30 cellular contexts compared by ENCODE assay signal in the genomic region with DNA sequence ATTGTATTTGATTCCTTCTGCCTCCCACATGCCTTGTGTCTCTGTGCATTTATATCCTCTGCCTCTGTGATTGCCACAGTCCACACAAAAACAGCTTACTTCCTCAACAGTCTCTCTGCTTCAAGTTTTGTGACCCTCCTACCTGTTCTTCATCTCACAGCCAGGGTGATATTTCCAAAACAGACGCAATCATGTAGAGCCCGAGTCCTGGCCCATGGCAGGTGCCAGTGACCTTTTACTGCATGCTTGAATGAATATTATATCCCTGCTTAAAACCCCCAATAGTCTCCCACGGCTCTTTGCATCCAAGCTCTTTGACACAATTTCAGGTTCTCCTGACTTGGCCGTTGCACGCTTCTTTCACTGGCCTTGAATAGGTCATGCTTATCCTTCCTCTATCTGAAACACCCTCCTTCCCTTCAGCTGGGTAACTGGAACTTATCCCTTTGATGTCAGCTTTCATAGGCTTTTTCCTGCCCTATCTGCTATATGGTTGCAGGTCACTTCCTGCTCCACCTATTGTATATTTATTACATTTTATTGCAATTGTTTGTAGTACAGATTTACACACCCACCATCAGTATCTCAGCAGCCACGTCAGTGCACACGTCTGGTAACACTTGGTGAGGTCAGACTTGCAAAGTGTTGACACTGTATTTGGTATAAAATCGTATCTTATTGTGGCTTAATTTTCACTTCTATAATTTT. TPM values are rescaled to one million over a fixed set of nuclear protein-coding genes. Genes with fewer than 3 reads are reported as not detected.
"Had no signal": no experiment of that assay in that cellular context is flagged by ENCODE, and none has a peak within 500 bp of the region (broad histone marks: within the 10 kb centered on the region; RNA-seq: fewer than 3 reads in every experiment).

No MANE protein-coding gene starts in this region.

- H3K36me3 ChIP-seq: adrenal gland, cardiac muscle cell, tibial nerve, uterus had no signal

- ATAC-seq: activated T-cell treated with anti-CD3 and anti-CD28 coated beads, Interleukin-2, amount 50 U/mL, for 72 hours; body of pancreas; effector memory CD8-positive, alpha-beta T cell; left cardiac atrium; naive thymus-derived CD8-positive, alpha-beta T cell; right cardiac atrium had no signal

- H3K27ac ChIP-seq: adrenal gland, body of pancreas, cardiac muscle cell, tibial nerve, uterus had no signal

- H3K4me3 ChIP-seq: adrenal gland, body of pancreas, cardiac muscle cell, tibial nerve, uterus had no signal

- H3K4me1 ChIP-seq: adrenal gland, body of pancreas, uterus had no signal

- DNase-seq: activated CD4-positive, alpha-beta T cell treated with anti-CD3 and anti-CD28 coated beads for 4 hours; activated CD4-positive, alpha-beta T cell treated with anti-CD3 and anti-CD28 coated beads, Interleukin-2, amount 50 U/mL, for 4 hours; activated effector memory CD4-positive, alpha-beta T cell treated with anti-CD3 and anti-CD28 coated beads, Interleukin-2, amount 50 U/mL, for 16 hours; activated naive CD4-positive, alpha-beta T cell treated with anti-CD3 and anti-CD28 coated beads for 36 hours; activated naive CD8-positive, alpha-beta T cell treated with anti-CD3 and anti-CD28 coated beads for 36 hours; activated T-cell treated with anti-CD3 and anti-CD28 coated beads for 4 hours; activated T-cell treated with anti-CD3 and anti-CD28 coated beads, Interleukin-2, amount 50 U/mL, for 72 hours; adrenal gland; aorta; body of pancreas; cerebellar nuclear complex; cortex of kidney; effector memory CD8-positive, alpha-beta T cell; foreskin fibroblast; head of caudate nucleus; hippocampal formation; left cardiac atrium; naive thymus-derived CD8-positive, alpha-beta T cell; posterior cingulate gyrus; right cardiac atrium; stimulated activated CD4-positive, alpha-beta T cell treated with anti-CD3 and anti-CD28 coated beads, Interleukin-2, amount 100 ng/mL, for 48 hours; stimulated activated naive CD4-positive, alpha-beta T cell treated with Interleukin-2 at 50 U/mL for 16 hours; uterus had no signal

- FAIRE-seq: keratinocyte had no signal

- H3K27me3 ChIP-seq: adrenal gland, body of pancreas, cardiac muscle cell, tibial nerve, uterus had no signal

- H3K9me3 ChIP-seq: adrenal gland, body of pancreas, tibial nerve, uterus had no signal

RNA-seq across cellular contexts. Expression of a gene that starts 29.7 kb away (rescaled TPM):
- total RNA-seq: activated naive CD4-positive, alpha-beta T cell treated with anti-CD3 and anti-CD28 coated beads for 36 hours; activated naive CD8-positive, alpha-beta T cell treated with anti-CD3 and anti-CD28 coated beads for 36 hours; cardiac muscle cell; naive thymus-derived CD8-positive, alpha-beta T cell; T-helper 1 cell treated with Interleukin-12 subunit alpha and Interleukin-12 subunit beta and Interleukin-4 antibody, amounts not matched to agents 30 ng/mL and 1 ng/mL, for 36 hours had no signal
- polyA plus RNA-seq: cardiac muscle cell; naive thymus-derived CD8-positive, alpha-beta T cell had no signal

RNA-seq across cellular contexts. Expression of a gene that starts 44.7 kb away (rescaled TPM):
- total RNA-seq: activated naive CD4-positive, alpha-beta T cell treated with anti-CD3 and anti-CD28 coated beads for 36 hours; activated naive CD8-positive, alpha-beta T cell treated with anti-CD3 and anti-CD28 coated beads for 36 hours; activated T-cell treated with anti-CD3 and anti-CD28 coated beads, Interleukin-2, amount 50 U/mL, for 72 hours; adrenal gland; aorta; body of pancreas; cardiac muscle cell; left cardiac atrium; mesothelial cell of epicardium; naive thymus-derived CD8-positive, alpha-beta T cell; osteoblast; right cardiac atrium; temporal lobe; tibial nerve; uterus had no signal
- polyA plus RNA-seq: adrenal gland; aorta; cardiac muscle cell; naive thymus-derived CD8-positive, alpha-beta T cell; right cardiac atrium had no signal
